26 cellular contexts compared by ENCODE assay signal in genomic region chr10:13842119-13842518, GRCh38.
"Had no signal": no experiment of that assay in that cellular context is flagged by ENCODE, and none has a peak within 500 bp of the region (broad histone marks: within the 10 kb centered on the region; RNA-seq: fewer than 3 reads in every experiment).

No MANE protein-coding gene starts in this region.

- H3K27ac ChIP-seq: hepatocyte, lower lobe of right lung, neural progenitor cell, neutrophil, parathyroid adenoma, sigmoid colon, testis, transverse colon had no signal

- H3K27me3 ChIP-seq: heart right ventricle, hepatocyte, neural progenitor cell, sigmoid colon, testis, thyroid gland, transverse colon, upper lobe of left lung had no signal

- H3K4me3 ChIP-seq: heart right ventricle, hepatocyte, lower lobe of right lung, neural progenitor cell, sigmoid colon, spleen, testis, thyroid gland, transverse colon, upper lobe of left lung had no signal

- H3K4me2 ChIP-seq: hepatocyte, neural progenitor cell had no signal

- DNase-seq: heart right ventricle; islet precursor cell; left ventricle myocardium superior; lower lobe of right lung; mammary epithelial cell; mesendoderm; naive B cell; natural killer cell; nephron progenitor cell; occipital lobe; right cardiac atrium; sigmoid colon; small intestine; spleen; stimulated activated CD4-positive, alpha-beta T cell treated with anti-CD3 and anti-CD28 coated beads, Interleukin-4, amount 100 ng/mL, for 24 hours; stimulated activated naive CD4-positive, alpha-beta T cell; stimulated activated naive CD8-positive, alpha-beta T cell treated with anti-CD3 and anti-CD28 coated beads, Interleukin-15, amount 100 ng/mL, for 72 hours; testis; transverse colon; upper lobe of left lung had no signal

- H3K79me2 ChIP-seq: hepatocyte, parathyroid adenoma had no signal

- ATAC-seq: heart right ventricle; left ventricle myocardium superior; lower lobe of right lung; natural killer cell; right cardiac atrium; stimulated activated effector memory CD8-positive, alpha-beta T cell treated with anti-CD3 and anti-CD28 coated beads, Interleukin-12 subunit alpha, Interleukin-12 subunit beta, amount 100 ng/mL, for 72 hours; stimulated activated naive CD8-positive, alpha-beta T cell treated with anti-CD3 and anti-CD28 coated beads, Interleukin-15, amount 100 ng/mL, for 72 hours had no signal

- H3K9me3 ChIP-seq: lower lobe of right lung, neutrophil, testis, thyroid gland, transverse colon, upper lobe of left lung had no signal

- H3K36me3 ChIP-seq: heart right ventricle, lower lobe of right lung, neural progenitor cell, neutrophil, sigmoid colon, spleen, thyroid gland, transverse colon, upper lobe of left lung had no signal
